Comparison of ENCODE assay signal across 1 cellular context in genomic region chr19:48249502-48250014, GRCh38.
TF ChIP-seq lines count a peak whose summit lies in the region.

No MANE protein-coding gene starts in this region.

TF ChIP-seq in HepG2, 621 proteins besides CTCF, POLR2A, EP300 and RAD21:
- TF ChIP-seq BCLAF1 (IDR thresholded peaks at IDR 0.05): no peak
- TF ChIP-seq ZNF784 (CRISPR knock-in tag; IDR thresholded peaks at IDR 0.05; ENCODE audit: borderline replicate concordance): no peak
- no peak for TF ChIP-seq NFIC (IDR thresholded peaks at IDR 0.05; ENCODE audit: low read length)
- TF ChIP-seq FOXA1 (IDR thresholded peaks at IDR 0.05): no peak
- no peak for TF ChIP-seq FOXA1 (CRISPR knock-in tag; IDR thresholded peaks at IDR 0.05)
- no peak for TF ChIP-seq ZBTB8A (CRISPR knock-in tag; IDR thresholded peaks at IDR 0.05; ENCODE audit: borderline replicate concordance, low read depth)
- no peak for TF ChIP-seq ZNF772 (CRISPR knock-in tag; IDR thresholded peaks at IDR 0.05)
- no peak for TF ChIP-seq ZFX (CRISPR knock-in tag; IDR thresholded peaks at IDR 0.05; ENCODE audit: low read depth)
